Comparison of ENCODE assay signal across 2 cellular contexts in genomic region chr2:66024396-66024795, GRCh38.
A peak's percentile ranks its signal among the peaks of the same experiment; 100 is the strongest.
TF ChIP-seq lines count a peak whose summit lies in the region.

No MANE protein-coding gene starts in this region.

TF ChIP-seq in GM23338, 12 proteins besides CTCF, POLR2A, EP300 and RAD21:
- TF ChIP-seq, protein P1, sequence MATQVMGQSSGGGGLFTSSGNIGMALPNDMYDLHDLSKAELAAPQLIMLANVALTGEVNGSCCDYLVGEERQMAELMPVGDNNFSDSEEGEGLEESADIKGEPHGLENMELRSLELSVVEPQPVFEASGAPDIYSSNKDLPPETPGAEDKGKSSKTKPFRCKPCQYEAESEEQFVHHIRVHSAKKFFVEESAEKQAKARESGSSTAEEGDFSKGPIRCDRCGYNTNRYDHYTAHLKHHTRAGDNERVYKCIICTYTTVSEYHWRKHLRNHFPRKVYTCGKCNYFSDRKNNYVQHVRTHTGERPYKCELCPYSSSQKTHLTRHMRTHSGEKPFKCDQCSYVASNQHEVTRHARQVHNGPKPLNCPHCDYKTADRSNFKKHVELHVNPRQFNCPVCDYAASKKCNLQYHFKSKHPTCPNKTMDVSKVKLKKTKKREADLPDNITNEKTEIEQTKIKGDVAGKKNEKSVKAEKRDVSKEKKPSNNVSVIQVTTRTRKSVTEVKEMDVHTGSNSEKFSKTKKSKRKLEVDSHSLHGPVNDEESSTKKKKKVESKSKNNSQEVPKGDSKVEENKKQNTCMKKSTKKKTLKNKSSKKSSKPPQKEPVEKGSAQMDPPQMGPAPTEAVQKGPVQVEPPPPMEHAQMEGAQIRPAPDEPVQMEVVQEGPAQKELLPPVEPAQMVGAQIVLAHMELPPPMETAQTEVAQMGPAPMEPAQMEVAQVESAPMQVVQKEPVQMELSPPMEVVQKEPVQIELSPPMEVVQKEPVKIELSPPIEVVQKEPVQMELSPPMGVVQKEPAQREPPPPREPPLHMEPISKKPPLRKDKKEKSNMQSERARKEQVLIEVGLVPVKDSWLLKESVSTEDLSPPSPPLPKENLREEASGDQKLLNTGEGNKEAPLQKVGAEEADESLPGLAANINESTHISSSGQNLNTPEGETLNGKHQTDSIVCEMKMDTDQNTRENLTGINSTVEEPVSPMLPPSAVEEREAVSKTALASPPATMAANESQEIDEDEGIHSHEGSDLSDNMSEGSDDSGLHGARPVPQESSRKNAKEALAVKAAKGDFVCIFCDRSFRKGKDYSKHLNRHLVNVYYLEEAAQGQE (IDR thresholded peaks at IDR 0.05; ENCODE audit: unreplicated experiment): no peak
- no peak for TF ChIP-seq ZNF331 (CRISPR knock-in tag; IDR thresholded peaks at IDR 0.05; ENCODE audit: low read depth)
- no peak for TF ChIP-seq NANOG (IDR thresholded peaks at IDR 0.05; ENCODE audit: borderline replicate concordance)
- TF ChIP-seq EZH2phosphoT487 (IDR thresholded peaks at IDR 0.05; ENCODE audit: unreplicated experiment): no peak

TF ChIP-seq in H1, 55 proteins besides CTCF, POLR2A, EP300 and RAD21:
- TF ChIP-seq JUN (IDR thresholded peaks at IDR 0.05; ENCODE audit: low read depth, low read length) (no peak), CTBP2 (IDR thresholded peaks at IDR 0.05; ENCODE audit: borderline replicate concordance, insufficient read depth, insufficient read length, low read length) (no peak), SIN3A (conservative IDR thresholded peaks at IDR 0.05 in 1 of 2, IDR thresholded peaks at IDR 0.05 in 1 of 2; ENCODE audit: low read depth in 1 of 2, low read length in 2 of 2) (0 out of 4 replicates have a peak, but pooled peaks of 1 of the 2 experiments have one; percentile 28), TCF12 (IDR thresholded peaks at IDR 0.05; ENCODE audit: low read depth, low read length) (0 out of 2 replicates have a peak, but pooled peaks have one; percentile 42), CBX5 (IDR thresholded peaks at IDR 0.05; ENCODE audit: low read depth, low read length) (no peak), MAFK (IDR thresholded peaks at IDR 0.05; ENCODE audit: low read depth, low read length) (no peak), KDM5A (IDR thresholded peaks at IDR 0.05; ENCODE audit: low read length) (no peak), E2F6 (IDR thresholded peaks at IDR 0.05) (no peak), NANOG (IDR thresholded peaks at IDR 0.05; ENCODE audit: insufficient read depth, low read depth, low read length, poor library complexity, severe bottlenecking) (no peak)
